Comparison of ENCODE assay signal across 23 cellular contexts in the genomic region with DNA sequence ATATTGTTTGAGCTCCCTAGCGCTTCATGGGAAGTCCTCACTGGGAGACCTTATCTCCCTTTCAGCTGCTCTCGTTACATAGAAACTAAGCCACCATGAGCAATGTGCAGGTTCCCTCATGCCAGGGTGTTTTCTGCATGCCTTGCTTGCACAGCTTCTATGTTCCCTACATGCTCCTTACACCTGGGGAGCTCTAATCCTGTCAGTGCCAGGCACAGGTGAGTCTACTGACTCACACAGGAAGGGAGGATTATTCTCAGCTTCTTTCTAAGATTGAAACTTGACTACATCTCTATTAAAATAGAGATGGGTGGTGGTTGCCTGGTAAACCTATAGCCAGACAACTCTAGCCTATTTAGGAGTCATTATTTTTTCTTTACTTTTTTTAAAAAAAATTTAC.
"Had no signal": no experiment of that assay in that cellular context is flagged by ENCODE, and none has a peak within 500 bp of the region (broad histone marks: within the 10 kb centered on the region; RNA-seq: fewer than 3 reads in every experiment).

No MANE protein-coding gene starts in this region.

- H3K27ac ChIP-seq: HL-60, KMS-11, PC-9, Peyer's patch, SJSA1, SK-N-MC had no signal

- DNase-seq: Kasumi-1, MV-4-11, NCI-H1048, NCI-H1105, NCI-H1417, NCI-H1436 treated with DMSO at 0.1 percent for 48 hours, NCI-H1694, NCI-H187 treated with DMSO at 0.1 percent for 48 hours, NCI-H2029 treated with DMSO at 0.1 percent for 48 hours, NCI-H2107, NCI-H2227 treated with DMSO at 0.1 percent for 48 hours, NCI-H524, NCI-H526 treated with DMSO at 0.1 percent for 48 hours, NCI-H774, PC-9, Peyer's patch, Right ventricle myocardium superior, SIG-M5 had no signal

- H3K4me3 ChIP-seq: K562, PC-9, Peyer's patch, SJSA1, SK-N-MC had no signal

- ATAC-seq: K562 had no signal

- H3K27me3 ChIP-seq: Peyer's patch, SJSA1 had no signal

- H3K36me3 ChIP-seq: Peyer's patch, SJSA1 had no signal

- H3K9me3 ChIP-seq: Peyer's patch, SJSA1 had no signal

- H3K4me1 ChIP-seq: Peyer's patch, SJSA1 had no signal
